ENCODE assay signal across 1 cellular context in genomic region chr17:2179615-2180295, GRCh38.
TF ChIP-seq lines count a peak whose summit lies in the region.

No MANE protein-coding gene starts in this region.

TF ChIP-seq in HEK293, 187 proteins besides CTCF, POLR2A, EP300 and RAD21 (continued from another document and continues in another):
- TF ChIP-seq ZNF580 (tag by site-specific recombination; IDR thresholded peaks at IDR 0.05) (0 out of 2 replicates have a peak, but pooled peaks have one; percentile 38), ZSCAN30 (tag by site-specific recombination; IDR thresholded peaks at IDR 0.05) (peak; percentile 72; the same call in 1 of the 2 replicates), PATZ1 (tag by site-specific recombination; IDR thresholded peaks at IDR 0.05) (peak; percentile 46; the same call in 1 of the 2 replicates), IKZF3 (tag by site-specific recombination; IDR thresholded peaks at IDR 0.05) (peak; percentile 81), ZNF558 (tag by site-specific recombination; IDR thresholded peaks at IDR 0.05) (no peak), ZNF561 (tag by site-specific recombination; IDR thresholded peaks at IDR 0.05; ENCODE audit: borderline replicate concordance) (peak; percentile 78), ZNF10 (tag by site-specific recombination; IDR thresholded peaks at IDR 0.05) (no peak), ZNF585B (tag by site-specific recombination; IDR thresholded peaks at IDR 0.05) (no peak), FEZF1 (tag by site-specific recombination; IDR thresholded peaks at IDR 0.05) (peak; percentile 60; the same call in 1 of the 2 replicates), ZNF423 (tag by site-specific recombination; IDR thresholded peaks at IDR 0.05) (peak; percentile 64; the same call in 1 of the 2 replicates), ZNF449 (tag by site-specific recombination; IDR thresholded peaks at IDR 0.05) (peak; percentile 68; the same call in 1 of the 2 replicates), ZNF174 (tag by site-specific recombination; IDR thresholded peaks at IDR 0.05) (no peak), ZNF140 (tag by site-specific recombination; IDR thresholded peaks at IDR 0.05) (no peak), ZBTB21 (tag by site-specific recombination; IDR thresholded peaks at IDR 0.05) (peak; percentile 61; the same call in 1 of the 2 replicates), KLF16 (tag by site-specific recombination; IDR thresholded peaks at IDR 0.05) (0 out of 2 replicates have a peak, but pooled peaks have one; percentile 19), KLF8 (tag by site-specific recombination; IDR thresholded peaks at IDR 0.05) (peak; percentile 46; the same call in 1 of the 2 replicates), ZBTB8A (tag by site-specific recombination; IDR thresholded peaks at IDR 0.05) (peak; percentile 59), ZBTB20 (tag by site-specific recombination; IDR thresholded peaks at IDR 0.05) (peak; percentile 32; the same call in 1 of the 2 replicates), ZNF266 (tag by site-specific recombination; IDR thresholded peaks at IDR 0.05; ENCODE audit: low read depth) (no peak), ZNF610 (tag by site-specific recombination; IDR thresholded peaks at IDR 0.05; ENCODE audit: borderline replicate concordance) (0 out of 2 replicates have a peak, but pooled peaks have one; percentile 29), ZSCAN23 (tag by site-specific recombination; IDR thresholded peaks at IDR 0.05) (0 out of 2 replicates have a peak, but pooled peaks have one; percentile 43), ZNF19 (tag by site-specific recombination; IDR thresholded peaks at IDR 0.05; ENCODE audit: low read depth) (no peak), ZBTB17 (tag by site-specific recombination; IDR thresholded peaks at IDR 0.05) (peak; percentile 79), ZNF350 (tag by site-specific recombination; IDR thresholded peaks at IDR 0.05) (no peak), ZNF184 (tag by site-specific recombination; IDR thresholded peaks at IDR 0.05) (no peak), ZBTB48 (tag by site-specific recombination; IDR thresholded peaks at IDR 0.05) (0 out of 2 replicates have a peak, but pooled peaks have one; percentile 33), AEBP2 (tag by site-specific recombination; IDR thresholded peaks at IDR 0.05; ENCODE audit: borderline replicate concordance) (no peak), ZNF596 (tag by site-specific recombination; IDR thresholded peaks at IDR 0.05) (no peak; the same call in 1 of the 2 replicates), MYNN (tag by site-specific recombination; IDR thresholded peaks at IDR 0.05; ENCODE audit: borderline replicate concordance) (no peak), ZEB2 (tag by site-specific recombination; IDR thresholded peaks at IDR 0.05) (peak; percentile 90), KLF10 (tag by site-specific recombination; IDR thresholded peaks at IDR 0.05) (peak; percentile 92), ZNF394 (tag by site-specific recombination; IDR thresholded peaks at IDR 0.05; ENCODE audit: borderline replicate concordance) (peak; percentile 47; the same call in 1 of the 2 replicates), ZNF24 (tag by site-specific recombination; IDR thresholded peaks at IDR 0.05) (peak; percentile 87), OVOL3 (tag by site-specific recombination; IDR thresholded peaks at IDR 0.05) (0 out of 2 replicates have a peak, but pooled peaks have one; percentile 22), ZNF843 (tag by site-specific recombination; IDR thresholded peaks at IDR 0.05) (peak; percentile 85), KLF7 (tag by site-specific recombination; IDR thresholded peaks at IDR 0.05; ENCODE audit: borderline replicate concordance) (peak; percentile 75; the same call in 1 of the 2 replicates), ELK4 (IDR thresholded peaks at IDR 0.05; ENCODE audit: borderline replicate concordance, low read depth, low read length) (no peak), KLF1 (tag by site-specific recombination; IDR thresholded peaks at IDR 0.05) (0 out of 2 replicates have a peak, but pooled peaks have one; percentile 15), ZNF48 (tag by site-specific recombination; IDR thresholded peaks at IDR 0.05) (no peak), ZNF621 (tag by site-specific recombination; IDR thresholded peaks at IDR 0.05) (no peak), ZBTB26 (tag by site-specific recombination; optimal IDR thresholded peaks at IDR 0.05) (no peak), ZNF391 (tag by site-specific recombination; IDR thresholded peaks at IDR 0.05; ENCODE audit: borderline replicate concordance, low read depth) (0 out of 2 replicates have a peak, but pooled peaks have one; percentile 33), ZNF221 (tag by site-specific recombination; IDR thresholded peaks at IDR 0.05; ENCODE audit: borderline replicate concordance) (no peak), ZBTB11 (tag by site-specific recombination; conservative IDR thresholded peaks at IDR 0.05; ENCODE audit: low read depth) (no peak), ZNF692 (tag by site-specific recombination; IDR thresholded peaks at IDR 0.05) (0 out of 2 replicates have a peak, but pooled peaks have one; percentile 19), ZBTB6 (tag by site-specific recombination; IDR thresholded peaks at IDR 0.05) (no peak), TSHZ1 (tag by site-specific recombination; IDR thresholded peaks at IDR 0.05; ENCODE audit: borderline replicate concordance) (peak; percentile 67)
